In genomic region chr1:1678581-1679380, GRCh38 we compare ENCODE assay signal across 1 cellular context.
TF ChIP-seq lines count a peak whose summit lies in the region.

No MANE protein-coding gene starts in this region.

TF ChIP-seq in HepG2, 621 proteins besides CTCF, POLR2A, EP300 and RAD21 (continued from another document and continues in another):
- TF ChIP-seq GPN1 (CRISPR knock-in tag; IDR thresholded peaks at IDR 0.05; ENCODE audit: borderline replicate concordance) (no peak), TEAD2 (CRISPR knock-in tag; IDR thresholded peaks at IDR 0.05) (no peak), AKAP8 (CRISPR knock-in tag; IDR thresholded peaks at IDR 0.05) (no peak), KDM4B (CRISPR knock-in tag; IDR thresholded peaks at IDR 0.05) (peak; percentile 55; the same call in 1 of the 2 replicates), KLF16 (CRISPR knock-in tag; IDR thresholded peaks at IDR 0.05) (peak in 1 of 2 experiments; percentile 58; a peak in 2 of 4 replicates), ZNF317 (CRISPR knock-in tag; IDR thresholded peaks at IDR 0.05) (0 out of 2 replicates have a peak, but pooled peaks have one; percentile 46), MLXIP (CRISPR knock-in tag; IDR thresholded peaks at IDR 0.05; ENCODE audit: borderline replicate concordance) (no peak), NFATC3 (CRISPR knock-in tag; IDR thresholded peaks at IDR 0.05) (no peak), MTA3 (CRISPR knock-in tag; IDR thresholded peaks at IDR 0.05) (no peak), ZSCAN20 (CRISPR knock-in tag; IDR thresholded peaks at IDR 0.05; ENCODE audit: borderline replicate concordance) (no peak), SP2 (CRISPR knock-in tag; IDR thresholded peaks at IDR 0.05) (no peak), ZFAT (CRISPR knock-in tag; conservative IDR thresholded peaks at IDR 0.05) (no peak), DR1 (CRISPR knock-in tag; IDR thresholded peaks at IDR 0.05) (no peak; the same call in 1 of the 2 replicates), ZNF20 (CRISPR knock-in tag; IDR thresholded peaks at IDR 0.05) (no peak), ZBTB21 (CRISPR knock-in tag; IDR thresholded peaks at IDR 0.05) (peak; percentile 42; the same call in 1 of the 2 replicates), WIZ (CRISPR knock-in tag; IDR thresholded peaks at IDR 0.05) (no peak), NFYB (CRISPR knock-in tag; IDR thresholded peaks at IDR 0.05) (no peak), ZNF274 (CRISPR knock-in tag; IDR thresholded peaks at IDR 0.05) (peak; percentile 26; the same call in 1 of the 2 replicates), ZBTB38 (CRISPR knock-in tag; IDR thresholded peaks at IDR 0.05) (0 out of 2 replicates have a peak, but pooled peaks have one; percentile 10), ZNF335 (CRISPR knock-in tag; IDR thresholded peaks at IDR 0.05) (no peak), REL (CRISPR knock-in tag; conservative IDR thresholded peaks at IDR 0.05) (no peak), NR3C1 (CRISPR knock-in tag; IDR thresholded peaks at IDR 0.05) (no peak), ZNF12 (CRISPR knock-in tag; IDR thresholded peaks at IDR 0.05) (no peak), ZFP82 (CRISPR knock-in tag; IDR thresholded peaks at IDR 0.05; ENCODE audit: borderline replicate concordance) (no peak), HOXD1 (CRISPR knock-in tag; IDR thresholded peaks at IDR 0.05) (0 out of 2 replicates have a peak, but pooled peaks have one; percentile 23), ZNF782 (CRISPR knock-in tag; IDR thresholded peaks at IDR 0.05; ENCODE audit: borderline replicate concordance) (no peak; the same call in 1 of the 2 replicates), EED (CRISPR knock-in tag; IDR thresholded peaks at IDR 0.05) (no peak), ZNF501 (CRISPR knock-in tag; IDR thresholded peaks at IDR 0.05) (peak; percentile 63; the same call in 1 of the 2 replicates), HMGXB4 (CRISPR knock-in tag; IDR thresholded peaks at IDR 0.05; ENCODE audit: borderline replicate concordance in 1 of 2, low read depth in 1 of 2) (peak; percentile 86), SALL1 (CRISPR knock-in tag; IDR thresholded peaks at IDR 0.05) (peak; percentile 87), IKZF1 (IDR thresholded peaks at IDR 0.05) (no peak), MZF1 (CRISPR knock-in tag; IDR thresholded peaks at IDR 0.05; ENCODE audit: borderline replicate concordance) (0 out of 2 replicates have a peak, but pooled peaks have one; percentile 18), HNRNPK (IDR thresholded peaks at IDR 0.05; ENCODE audit: low read depth, low read length, poor library complexity, severe bottlenecking) (no peak), CBX5 (CRISPR knock-in tag; IDR thresholded peaks at IDR 0.05; ENCODE audit: borderline replicate concordance) (0 out of 2 replicates have a peak, but pooled peaks have one; percentile 32), ZNF337 (CRISPR knock-in tag; IDR thresholded peaks at IDR 0.05; ENCODE audit: borderline replicate concordance, low read depth) (0 out of 2 replicates have a peak, but pooled peaks have one; percentile 77), THAP11 (CRISPR knock-in tag; IDR thresholded peaks at IDR 0.05) (peak; percentile 72), ZNF382 (CRISPR knock-in tag; IDR thresholded peaks at IDR 0.05; ENCODE audit: borderline replicate concordance) (no peak), ZSCAN12 (CRISPR knock-in tag; IDR thresholded peaks at IDR 0.05) (no peak), ETV5 (CRISPR knock-in tag; IDR thresholded peaks at IDR 0.05; ENCODE audit: borderline replicate concordance) (no peak), ZNF432 (CRISPR knock-in tag; IDR thresholded peaks at IDR 0.05; ENCODE audit: borderline replicate concordance) (no peak), ZNF740 (CRISPR knock-in tag; IDR thresholded peaks at IDR 0.05) (no peak), ELF1 (CRISPR knock-in tag; IDR thresholded peaks at IDR 0.05) (peak; percentile 48), SETDB1 (CRISPR knock-in tag; IDR thresholded peaks at IDR 0.05; ENCODE audit: borderline replicate concordance) (no peak), SOX6 (IDR thresholded peaks at IDR 0.05) (no peak), SOX6 (CRISPR knock-in tag; IDR thresholded peaks at IDR 0.05) (peak; percentile 86), ZNF260 (CRISPR knock-in tag; IDR thresholded peaks at IDR 0.05; ENCODE audit: borderline replicate concordance, low read depth) (no peak), BCL6 (CRISPR knock-in tag; IDR thresholded peaks at IDR 0.05) (peak; percentile 46; the same call in 1 of the 2 replicates), ZNF280D (CRISPR knock-in tag; IDR thresholded peaks at IDR 0.05) (peak; percentile 74; the same call in 1 of the 2 replicates), ZNF747 (CRISPR knock-in tag; IDR thresholded peaks at IDR 0.05; ENCODE audit: borderline replicate concordance) (no peak), ZNF124 (CRISPR knock-in tag; IDR thresholded peaks at IDR 0.05) (0 out of 2 replicates have a peak, but pooled peaks have one; percentile 24), FOSL2 (CRISPR knock-in tag; IDR thresholded peaks at IDR 0.05) (peak; percentile 51), ZNF83 (CRISPR knock-in tag; IDR thresholded peaks at IDR 0.05; ENCODE audit: borderline replicate concordance) (no peak), ZNF235 (CRISPR knock-in tag; IDR thresholded peaks at IDR 0.05; ENCODE audit: borderline replicate concordance) (peak; percentile 73; the same call in 1 of the 2 replicates), ZNF780A (CRISPR knock-in tag; IDR thresholded peaks at IDR 0.05) (no peak), ZMYM4 (CRISPR knock-in tag; IDR thresholded peaks at IDR 0.05) (peak; percentile 35; the same call in 1 of the 2 replicates)
- TF ChIP-seq, protein P1, sequence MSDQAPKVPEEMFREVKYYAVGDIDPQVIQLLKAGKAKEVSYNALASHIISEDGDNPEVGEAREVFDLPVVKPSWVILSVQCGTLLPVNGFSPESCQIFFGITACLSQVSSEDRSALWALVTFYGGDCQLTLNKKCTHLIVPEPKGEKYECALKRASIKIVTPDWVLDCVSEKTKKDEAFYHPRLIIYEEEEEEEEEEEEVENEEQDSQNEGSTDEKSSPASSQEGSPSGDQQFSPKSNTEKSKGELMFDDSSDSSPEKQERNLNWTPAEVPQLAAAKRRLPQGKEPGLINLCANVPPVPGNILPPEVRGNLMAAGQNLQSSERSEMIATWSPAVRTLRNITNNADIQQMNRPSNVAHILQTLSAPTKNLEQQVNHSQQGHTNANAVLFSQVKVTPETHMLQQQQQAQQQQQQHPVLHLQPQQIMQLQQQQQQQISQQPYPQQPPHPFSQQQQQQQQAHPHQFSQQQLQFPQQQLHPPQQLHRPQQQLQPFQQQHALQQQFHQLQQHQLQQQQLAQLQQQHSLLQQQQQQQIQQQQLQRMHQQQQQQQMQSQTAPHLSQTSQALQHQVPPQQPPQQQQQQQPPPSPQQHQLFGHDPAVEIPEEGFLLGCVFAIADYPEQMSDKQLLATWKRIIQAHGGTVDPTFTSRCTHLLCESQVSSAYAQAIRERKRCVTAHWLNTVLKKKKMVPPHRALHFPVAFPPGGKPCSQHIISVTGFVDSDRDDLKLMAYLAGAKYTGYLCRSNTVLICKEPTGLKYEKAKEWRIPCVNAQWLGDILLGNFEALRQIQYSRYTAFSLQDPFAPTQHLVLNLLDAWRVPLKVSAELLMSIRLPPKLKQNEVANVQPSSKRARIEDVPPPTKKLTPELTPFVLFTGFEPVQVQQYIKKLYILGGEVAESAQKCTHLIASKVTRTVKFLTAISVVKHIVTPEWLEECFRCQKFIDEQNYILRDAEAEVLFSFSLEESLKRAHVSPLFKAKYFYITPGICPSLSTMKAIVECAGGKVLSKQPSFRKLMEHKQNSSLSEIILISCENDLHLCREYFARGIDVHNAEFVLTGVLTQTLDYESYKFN (CRISPR knock-in tag; conservative IDR thresholded peaks at IDR 0.05): peak; percentile 77
- TF ChIP-seq, protein P2, sequence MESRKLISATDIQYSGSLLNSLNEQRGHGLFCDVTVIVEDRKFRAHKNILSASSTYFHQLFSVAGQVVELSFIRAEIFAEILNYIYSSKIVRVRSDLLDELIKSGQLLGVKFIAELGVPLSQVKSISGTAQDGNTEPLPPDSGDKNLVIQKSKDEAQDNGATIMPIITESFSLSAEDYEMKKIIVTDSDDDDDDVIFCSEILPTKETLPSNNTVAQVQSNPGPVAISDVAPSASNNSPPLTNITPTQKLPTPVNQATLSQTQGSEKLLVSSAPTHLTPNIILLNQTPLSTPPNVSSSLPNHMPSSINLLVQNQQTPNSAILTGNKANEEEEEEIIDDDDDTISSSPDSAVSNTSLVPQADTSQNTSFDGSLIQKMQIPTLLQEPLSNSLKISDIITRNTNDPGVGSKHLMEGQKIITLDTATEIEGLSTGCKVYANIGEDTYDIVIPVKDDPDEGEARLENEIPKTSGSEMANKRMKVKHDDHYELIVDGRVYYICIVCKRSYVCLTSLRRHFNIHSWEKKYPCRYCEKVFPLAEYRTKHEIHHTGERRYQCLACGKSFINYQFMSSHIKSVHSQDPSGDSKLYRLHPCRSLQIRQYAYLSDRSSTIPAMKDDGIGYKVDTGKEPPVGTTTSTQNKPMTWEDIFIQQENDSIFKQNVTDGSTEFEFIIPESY (CRISPR knock-in tag; IDR thresholded peaks at IDR 0.05): peak; percentile 80
- TF ChIP-seq, protein P3, sequence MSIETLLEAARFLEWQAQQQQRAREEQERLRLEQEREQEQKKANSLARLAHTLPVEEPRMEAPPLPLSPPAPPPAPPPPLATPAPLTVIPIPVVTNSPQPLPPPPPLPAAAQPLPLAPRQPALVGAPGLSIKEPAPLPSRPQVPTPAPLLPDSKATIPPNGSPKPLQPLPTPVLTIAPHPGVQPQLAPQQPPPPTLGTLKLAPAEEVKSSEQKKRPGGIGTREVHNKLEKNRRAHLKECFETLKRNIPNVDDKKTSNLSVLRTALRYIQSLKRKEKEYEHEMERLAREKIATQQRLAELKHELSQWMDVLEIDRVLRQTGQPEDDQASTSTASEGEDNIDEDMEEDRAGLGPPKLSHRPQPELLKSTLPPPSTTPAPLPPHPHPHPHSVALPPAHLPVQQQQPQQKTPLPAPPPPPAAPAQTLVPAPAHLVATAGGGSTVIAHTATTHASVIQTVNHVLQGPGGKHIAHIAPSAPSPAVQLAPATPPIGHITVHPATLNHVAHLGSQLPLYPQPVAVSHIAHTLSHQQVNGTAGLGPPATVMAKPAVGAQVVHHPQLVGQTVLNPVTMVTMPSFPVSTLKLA (IDR thresholded peaks at IDR 0.05): no peak
- TF ChIP-seq, protein P4, sequence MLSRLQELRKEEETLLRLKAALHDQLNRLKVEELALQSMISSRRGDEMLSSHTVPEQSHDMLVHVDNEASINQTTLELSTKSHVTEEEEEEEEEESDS (CRISPR knock-in tag; IDR thresholded peaks at IDR 0.05; ENCODE audit: borderline replicate concordance): no peak
